In the genomic region with DNA sequence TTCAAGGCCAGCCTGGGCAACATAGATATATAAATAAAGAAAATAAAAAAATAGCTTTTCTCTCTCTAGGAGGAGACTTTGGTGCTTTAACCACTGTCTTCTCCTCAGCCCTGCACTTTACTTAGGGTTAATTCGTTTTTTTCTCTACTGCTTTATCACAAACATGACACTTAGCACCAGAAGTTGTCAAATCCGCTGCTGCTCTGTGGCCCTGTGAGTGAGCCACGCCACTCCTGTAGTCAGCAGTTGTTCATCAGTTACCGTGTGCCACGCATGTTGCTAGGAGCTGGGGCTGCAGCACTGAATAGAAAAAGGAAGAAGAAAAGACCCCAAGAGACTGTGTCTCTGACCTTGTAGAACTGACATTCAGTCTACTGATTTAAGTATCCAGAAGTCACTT, we compare ENCODE assay signal across 26 cellular contexts.
A peak's percentile ranks its signal among the peaks of the same experiment; 100 is the strongest.
DNase-seq lines count a peak whose midpoint lies in the region; ATAC-seq lines count a peak whose summit lies in the region.
"Had no signal": no experiment of that assay in that cellular context is flagged by ENCODE, and none has a peak within 500 bp of the region (broad histone marks: within the 10 kb centered on the region; RNA-seq: fewer than 3 reads in every experiment).

No MANE protein-coding gene starts in this region.

- H3K27me3 ChIP-seq in H7 (ENCODE audit: control insufficient read depth, insufficient read depth, low read length) (no peaks in the 10 kb centered on the region), HAP-1 (ENCODE audit: low read depth) (no peaks in the 10 kb centered on the region)

- H3K4me1 ChIP-seq in HAP-1: peaks cover 12% of the 10 kb centered on the region
- H3K4me1 ChIP-seq: BE2C, prostate gland had no signal

- intact Hi-C loops in activated CD4-positive, alpha-beta memory T cell treated with anti-CD3 and anti-CD28 coated beads for 36 hours (cut with micrococcal nuclease): no loop called here

- H3K9me3 Mint-ChIP-seq in stimulated activated naive CD8-positive, alpha-beta T cell treated with anti-CD3 and anti-CD28 coated beads, Interleukin-15, Interleukin-2, amounts not matched to agents 100 ng/mL and 50 ng/mL, for 24 hours: no peaks in the 10 kb centered on the region
- H3K9me3 Mint-ChIP-seq in stimulated activated naive CD8-positive, alpha-beta T cell treated with anti-CD3 and anti-CD28 coated beads, Interleukin-15, amount 100 ng/mL, for 72 hours: no peaks in the 10 kb centered on the region
- no peaks in the 10 kb centered on the region for H3K9me3 Mint-ChIP-seq in activated CD4-positive, alpha-beta memory T cell treated with anti-CD3 and anti-CD28 coated beads for 36 hours
- H3K9me3 Mint-ChIP-seq in effector memory CD8-positive, alpha-beta T cell: no peaks in the 10 kb centered on the region

- CTCF ChIA-PET in activated CD4-positive, alpha-beta memory T cell treated with anti-CD3 and anti-CD28 coated beads for 36 hours (lab: Charles Lee): interaction anchor here (0.8 kb wide), 1 partner anchor 137 kb away, joined by 3 read pairs; no protein-coding TSS in a partner anchor

- H3K4me3 Mint-ChIP-seq in stimulated activated naive CD8-positive, alpha-beta T cell treated with anti-CD3 and anti-CD28 coated beads, Interleukin-15, Interleukin-2, amounts not matched to agents 100 ng/mL and 50 ng/mL, for 24 hours: no peak overlapping the region
- no peak overlapping the region for H3K4me3 Mint-ChIP-seq in stimulated activated naive CD8-positive, alpha-beta T cell treated with anti-CD3 and anti-CD28 coated beads, Interleukin-15, amount 100 ng/mL, for 72 hours
- H3K4me3 Mint-ChIP-seq in activated CD4-positive, alpha-beta memory T cell treated with anti-CD3 and anti-CD28 coated beads for 36 hours: no peak overlapping the region
- H3K4me3 Mint-ChIP-seq in effector memory CD8-positive, alpha-beta T cell: no peak overlapping the region

- H3K9me3 ChIP-seq in HAP-1: no peaks in the 10 kb centered on the region
- H3K9me3 ChIP-seq: BE2C, prostate gland had no signal

- in situ Hi-C loops in HAP-1 (cut with MboI; ENCODE audit: low sequenced_read_pairs): loop anchor here (25.0 kb wide), 1 partner anchor 1913 kb away; no protein-coding TSS in a partner anchor

- peak overlapping the region; percentile 56 for H3K27ac Mint-ChIP-seq in stimulated activated naive CD8-positive, alpha-beta T cell treated with anti-CD3 and anti-CD28 coated beads, Interleukin-15, Interleukin-2, amounts not matched to agents 100 ng/mL and 50 ng/mL, for 24 hours
- H3K27ac Mint-ChIP-seq in stimulated activated naive CD8-positive, alpha-beta T cell treated with anti-CD3 and anti-CD28 coated beads, Interleukin-15, amount 100 ng/mL, for 72 hours: peak overlapping the region in 1 of 2 donors; percentile 63
- H3K27ac Mint-ChIP-seq in activated CD4-positive, alpha-beta memory T cell treated with anti-CD3 and anti-CD28 coated beads for 36 hours: peak overlapping the region; percentile 34
- H3K27ac Mint-ChIP-seq in effector memory CD8-positive, alpha-beta T cell: peak overlapping the region; percentile 67 to 91

- H3K36me3 Mint-ChIP-seq in stimulated activated naive CD8-positive, alpha-beta T cell treated with anti-CD3 and anti-CD28 coated beads, Interleukin-15, Interleukin-2, amounts not matched to agents 100 ng/mL and 50 ng/mL, for 24 hours (ENCODE audit: low read depth): peaks cover 60% of the 10 kb centered on the region
- H3K36me3 Mint-ChIP-seq in activated CD4-positive, alpha-beta memory T cell treated with anti-CD3 and anti-CD28 coated beads for 36 hours: peaks cover 37% of the 10 kb centered on the region
- H3K36me3 Mint-ChIP-seq in effector memory CD8-positive, alpha-beta T cell (ENCODE audit: insufficient read depth): peaks cover 66% of the 10 kb centered on the region

- H3K4me1 Mint-ChIP-seq in stimulated activated naive CD8-positive, alpha-beta T cell treated with anti-CD3 and anti-CD28 coated beads, Interleukin-15, Interleukin-2, amounts not matched to agents 100 ng/mL and 50 ng/mL, for 24 hours (ENCODE audit: low read depth): peaks cover 44% of the 10 kb centered on the region
- peaks cover 39% of the 10 kb centered on the region for H3K4me1 Mint-ChIP-seq in stimulated activated naive CD8-positive, alpha-beta T cell treated with anti-CD3 and anti-CD28 coated beads, Interleukin-15, amount 100 ng/mL, for 72 hours
- peaks cover 36% of the 10 kb centered on the region for H3K4me1 Mint-ChIP-seq in activated CD4-positive, alpha-beta memory T cell treated with anti-CD3 and anti-CD28 coated beads for 36 hours (ENCODE audit: low read depth)
- peaks cover 37 to 41% of the 10 kb centered on the region in 2 donors for H3K4me1 Mint-ChIP-seq in effector memory CD8-positive, alpha-beta T cell (ENCODE audit: low read depth in 2 of 2)

- ATAC-seq in stimulated activated naive CD8-positive, alpha-beta T cell treated with anti-CD3 and anti-CD28 coated beads, Interleukin-15, amount 100 ng/mL, for 72 hours: no peak
- ATAC-seq in effector memory CD8-positive, alpha-beta T cell (replicated peaks): peak; percentile 13
- ATAC-seq in HG03095 (IDR thresholded peaks at IDR 0.05; ENCODE audit: unreplicated experiment): no peak
- ATAC-seq: left colon had no signal

- H3K36me3 ChIP-seq in H7 (replicated peaks; ENCODE audit: control insufficient read depth, insufficient read depth, low read length): no peaks in the 10 kb centered on the region
- H3K36me3 ChIP-seq in HAP-1 (replicated peaks): no peaks in the 10 kb centered on the region
- H3K36me3 ChIP-seq: BE2C, prostate gland had no signal

- H3K27me3 Mint-ChIP-seq in stimulated activated naive CD8-positive, alpha-beta T cell treated with anti-CD3 and anti-CD28 coated beads, Interleukin-15, Interleukin-2, amounts not matched to agents 100 ng/mL and 50 ng/mL, for 24 hours: no peaks in the 10 kb centered on the region
- H3K27me3 Mint-ChIP-seq in stimulated activated naive CD8-positive, alpha-beta T cell treated with anti-CD3 and anti-CD28 coated beads, Interleukin-15, amount 100 ng/mL, for 72 hours: no peaks in the 10 kb centered on the region
- H3K27me3 Mint-ChIP-seq in activated CD4-positive, alpha-beta memory T cell treated with anti-CD3 and anti-CD28 coated beads for 36 hours: no peaks in the 10 kb centered on the region
- no peaks in the 10 kb centered on the region for H3K27me3 Mint-ChIP-seq in effector memory CD8-positive, alpha-beta T cell

- DNase-seq in stimulated activated naive CD8-positive, alpha-beta T cell treated with anti-CD3 and anti-CD28 coated beads, Interleukin-15, amount 100 ng/mL, for 72 hours: no peak
- no peak for DNase-seq in activated CD4-positive, alpha-beta memory T cell treated with anti-CD3 and anti-CD28 coated beads for 36 hours
- no peak for DNase-seq in effector memory CD8-positive, alpha-beta T cell
- DNase-seq in H7 (no peak), HAP-1 (ENCODE audit: low spot score in 2 of 2) (no peak), D341Med (ENCODE audit: low spot score) (no peak)
- DNase-seq: ACHN; activated CD4-positive, alpha-beta T cell treated with anti-CD3 and anti-CD28 coated beads for 48 hours; BE2C; caudate nucleus; cortex of kidney; effector memory CD4-positive, alpha-beta T cell; IMR-90; left colon; mesendoderm; NCI-H146; NCI-H2107; NCI-H446; NCI-H82; SIG-M5; stimulated activated CD4-positive, alpha-beta T cell treated with anti-CD3 and anti-CD28 coated beads, Interleukin-4, amount 100 ng/mL, for 1 hour; substantia nigra; trophoblast cell had no signal

- no peak overlapping the region for H3K4me3 ChIP-seq in H7 (ENCODE audit: insufficient read depth, low read depth, low read length)
- no peak overlapping the region for H3K4me3 ChIP-seq in HAP-1
- H3K4me3 ChIP-seq: prostate gland had no signal

- POLR2A ChIA-PET in activated CD4-positive, alpha-beta memory T cell treated with anti-CD3 and anti-CD28 coated beads for 36 hours (lab: Charles Lee): no interaction called here
